ENCODE assay signal across 9 cellular contexts in the genomic region with DNA sequence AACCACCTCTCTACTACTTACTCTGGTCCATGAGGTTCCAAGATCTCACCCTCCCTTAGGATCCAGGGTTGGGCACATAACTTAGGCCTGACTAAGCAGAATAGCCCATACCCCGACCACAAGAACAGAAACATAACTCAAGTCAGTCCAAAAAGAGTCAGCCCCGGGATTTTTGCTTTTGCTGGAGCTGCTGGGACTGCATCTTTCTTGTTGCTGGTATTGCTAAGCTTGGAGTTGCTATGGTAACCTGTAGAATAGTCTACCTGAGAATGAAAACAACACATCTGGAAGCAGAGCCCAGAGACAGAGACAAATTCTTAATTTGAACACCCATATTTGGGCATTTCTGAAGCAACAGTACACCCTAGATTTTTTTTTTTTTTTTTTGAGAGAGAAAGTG. TPM values are rescaled to one million over a fixed set of nuclear protein-coding genes. Genes with fewer than 3 reads are reported as not detected.
A peak's percentile ranks its signal among the peaks of the same experiment; 100 is the strongest.
DNase-seq lines count a peak whose midpoint lies in the region; ATAC-seq lines count a peak whose summit lies in the region.
"Had no signal": no experiment of that assay in that cellular context is flagged by ENCODE, and none has a peak within 500 bp of the region (broad histone marks: within the 10 kb centered on the region; RNA-seq: fewer than 3 reads in every experiment).

No MANE protein-coding gene starts in this region.

- H3K4me1 Mint-ChIP-seq in activated T-helper 1 cell treated with anti-CD3 and anti-CD28 coated beads, Interleukin-12 subunit alpha, Interleukin-12 subunit beta, Interleukin-2, Interleukin-4 antibody, amounts not matched to agents 30 ng/mL and 10 ng/mL and 1 ng/mL, durations not matched to agents 14 hours and 24 hours and 36 hours (ENCODE audit: low read depth), result peaks cover 41% of the 10 kb centered on the region
- H3K4me1 Mint-ChIP-seq in memory B cell, result peaks cover 33% of the 10 kb centered on the region
- H3K4me1 Mint-ChIP-seq in activated naive CD4-positive, alpha-beta T cell treated with anti-CD3 and anti-CD28 coated beads for 36 hours (ENCODE audit: low read depth), result peaks cover 32% of the 10 kb centered on the region

- no peak for ATAC-seq in memory B cell (ENCODE audit: low read depth)
- no peak for ATAC-seq in HG03025 (IDR thresholded peaks at IDR 0.05; ENCODE audit: low FRiP score, unreplicated experiment)

- intact Hi-C loops in activated T-helper 1 cell treated with anti-CD3 and anti-CD28 coated beads, Interleukin-12 subunit alpha, Interleukin-12 subunit beta, Interleukin-2, Interleukin-4 antibody, amounts not matched to agents 30 ng/mL and 10 ng/mL and 1 ng/mL, durations not matched to agents 14 hours and 24 hours and 36 hours (cut with micrococcal nuclease), result loop anchor here (10.0 kb wide), 1 partner anchor 435 kb away; the partner anchor contains the start of gene DLG1
- intact Hi-C loops in activated naive CD4-positive, alpha-beta T cell treated with anti-CD3 and anti-CD28 coated beads for 36 hours (cut with micrococcal nuclease), result no loop called here

- no peak overlapping the region for H3K4me3 Mint-ChIP-seq in activated T-helper 1 cell treated with anti-CD3 and anti-CD28 coated beads, Interleukin-12 subunit alpha, Interleukin-12 subunit beta, Interleukin-2, Interleukin-4 antibody, amounts not matched to agents 30 ng/mL and 10 ng/mL and 1 ng/mL, durations not matched to agents 14 hours and 24 hours and 36 hours
- H3K4me3 Mint-ChIP-seq in memory B cell, result no peak overlapping the region
- no peak overlapping the region for H3K4me3 Mint-ChIP-seq in activated naive CD4-positive, alpha-beta T cell treated with anti-CD3 and anti-CD28 coated beads for 36 hours
- H3K4me3 Mint-ChIP-seq: dendritic cell treated with granulocyte-macrophage colony-stimulating factor and Interleukin-4, amounts not matched to agents 40 ng/mL and 50 ng/mL, for 4 days had no signal

- H3K27ac Mint-ChIP-seq in activated T-helper 1 cell treated with anti-CD3 and anti-CD28 coated beads, Interleukin-12 subunit alpha, Interleukin-12 subunit beta, Interleukin-2, Interleukin-4 antibody, amounts not matched to agents 30 ng/mL and 10 ng/mL and 1 ng/mL, durations not matched to agents 14 hours and 24 hours and 36 hours, result peak overlapping the region; percentile 8
- H3K27ac Mint-ChIP-seq in memory B cell, result peak overlapping the region; percentile 98
- H3K27ac Mint-ChIP-seq in activated naive CD4-positive, alpha-beta T cell treated with anti-CD3 and anti-CD28 coated beads for 36 hours, result no peak overlapping the region
- H3K27ac Mint-ChIP-seq: dendritic cell treated with granulocyte-macrophage colony-stimulating factor and Interleukin-4, amounts not matched to agents 40 ng/mL and 50 ng/mL, for 4 days had no signal

- CTCF ChIA-PET in activated naive CD4-positive, alpha-beta T cell treated with anti-CD3 and anti-CD28 coated beads for 36 hours (lab: Charles Lee), result interaction anchor here (0.9 kb wide), 1 partner anchor 15 kb away, joined by 3 read pairs; no protein-coding TSS in a partner anchor

- H3K9me3 Mint-ChIP-seq in activated T-helper 1 cell treated with anti-CD3 and anti-CD28 coated beads, Interleukin-12 subunit alpha, Interleukin-12 subunit beta, Interleukin-2, Interleukin-4 antibody, amounts not matched to agents 30 ng/mL and 10 ng/mL and 1 ng/mL, durations not matched to agents 14 hours and 24 hours and 36 hours, result no peaks in the 10 kb centered on the region
- no peaks in the 10 kb centered on the region for H3K9me3 Mint-ChIP-seq in memory B cell
- H3K9me3 Mint-ChIP-seq in activated naive CD4-positive, alpha-beta T cell treated with anti-CD3 and anti-CD28 coated beads for 36 hours, result no peaks in the 10 kb centered on the region
- H3K9me3 Mint-ChIP-seq: dendritic cell treated with granulocyte-macrophage colony-stimulating factor and Interleukin-4, amounts not matched to agents 40 ng/mL and 50 ng/mL, for 4 days had no signal

- DNase-seq in COR-L47 (lab: John Stamatoyannopoulos, UW), result peak; percentile 10
- peak; percentile 41 for DNase-seq in HK-2 (ENCODE audit: unreplicated experiment)
- no peak for DNase-seq in activated T-helper 1 cell treated with anti-CD3 and anti-CD28 coated beads, Interleukin-12 subunit alpha, Interleukin-12 subunit beta, Interleukin-2, Interleukin-4 antibody, amounts not matched to agents 30 ng/mL and 10 ng/mL and 1 ng/mL, durations not matched to agents 14 hours and 24 hours and 36 hours (ENCODE audit: low spot score)
- DNase-seq in memory B cell (ENCODE audit: low spot score in 2 of 2), result no peak
- no peak for DNase-seq in activated naive CD4-positive, alpha-beta T cell treated with anti-CD3 and anti-CD28 coated beads for 36 hours
- no peak for DNase-seq in NCI-H2081 (lab: John Stamatoyannopoulos, UW)
- no peak for DNase-seq in HuH-7 (ENCODE audit: low spot score)

- peaks cover 9% of the 10 kb centered on the region for H3K36me3 Mint-ChIP-seq in activated T-helper 1 cell treated with anti-CD3 and anti-CD28 coated beads, Interleukin-12 subunit alpha, Interleukin-12 subunit beta, Interleukin-2, Interleukin-4 antibody, amounts not matched to agents 30 ng/mL and 10 ng/mL and 1 ng/mL, durations not matched to agents 14 hours and 24 hours and 36 hours (ENCODE audit: low read depth)
- peaks cover 10% of the 10 kb centered on the region for H3K36me3 Mint-ChIP-seq in memory B cell
- peaks cover 3% of the 10 kb centered on the region for H3K36me3 Mint-ChIP-seq in activated naive CD4-positive, alpha-beta T cell treated with anti-CD3 and anti-CD28 coated beads for 36 hours (ENCODE audit: low read depth)

- no peaks in the 10 kb centered on the region for H3K27me3 Mint-ChIP-seq in activated T-helper 1 cell treated with anti-CD3 and anti-CD28 coated beads, Interleukin-12 subunit alpha, Interleukin-12 subunit beta, Interleukin-2, Interleukin-4 antibody, amounts not matched to agents 30 ng/mL and 10 ng/mL and 1 ng/mL, durations not matched to agents 14 hours and 24 hours and 36 hours (ENCODE audit: insufficient read depth)
- H3K27me3 Mint-ChIP-seq in memory B cell, result no peaks in the 10 kb centered on the region
- H3K27me3 Mint-ChIP-seq in activated naive CD4-positive, alpha-beta T cell treated with anti-CD3 and anti-CD28 coated beads for 36 hours (ENCODE audit: low read depth), result no peaks in the 10 kb centered on the region
- H3K27me3 Mint-ChIP-seq: dendritic cell treated with granulocyte-macrophage colony-stimulating factor and Interleukin-4, amounts not matched to agents 40 ng/mL and 50 ng/mL, for 4 days had no signal

RNA-seq across cellular contexts. Expression of gene RUBCN, which starts 6.5 kb away (rescaled TPM):
- 44.7 and 45.2 TPM in 2 replicates for total RNA-seq in activated T-helper 1 cell treated with anti-CD3 and anti-CD28 coated beads, Interleukin-12 subunit alpha, Interleukin-12 subunit beta, Interleukin-2, Interleukin-4 antibody, amounts not matched to agents 30 ng/mL and 10 ng/mL and 1 ng/mL, durations not matched to agents 14 hours and 24 hours and 36 hours
- total RNA-seq in activated naive CD4-positive, alpha-beta T cell treated with anti-CD3 and anti-CD28 coated beads for 36 hours, result 10 to 100 TPM; 20.8 to 22.0 TPM

RNA-seq across cellular contexts. Expression of gene FYTTD1, which starts 19.5 kb away (rescaled TPM):
- 59.0 and 77.2 TPM in 2 replicates for total RNA-seq in activated T-helper 1 cell treated with anti-CD3 and anti-CD28 coated beads, Interleukin-12 subunit alpha, Interleukin-12 subunit beta, Interleukin-2, Interleukin-4 antibody, amounts not matched to agents 30 ng/mL and 10 ng/mL and 1 ng/mL, durations not matched to agents 14 hours and 24 hours and 36 hours
- 10 to 100 TPM; 25.1 to 27.6 TPM for total RNA-seq in activated naive CD4-positive, alpha-beta T cell treated with anti-CD3 and anti-CD28 coated beads for 36 hours

Comparison
In these comparisons a context has a peak if more than half of its experiments do, and no peak if none do; other contexts are left out.
1. DNase-seq: peak in COR-L47 (single experiment) and HK-2 (single experiment); none in activated T-helper 1 cell treated with anti-CD3 and anti-CD28 coated beads, Interleukin-12 subunit alpha, Interleukin-12 subunit beta, Interleukin-2, Interleukin-4 antibody, amounts not matched to agents 30 ng/mL and 10 ng/mL and 1 ng/mL, durations not matched to agents 14 hours and 24 hours and 36 hours (single experiment), memory B cell (0 of 2), activated naive CD4-positive, alpha-beta T cell treated with anti-CD3 and anti-CD28 coated beads for 36 hours (single experiment), NCI-H2081 (0 of 2) and HuH-7 (single experiment).